Comparison of ENCODE assay signal across 1 cellular context in the genomic region with DNA sequence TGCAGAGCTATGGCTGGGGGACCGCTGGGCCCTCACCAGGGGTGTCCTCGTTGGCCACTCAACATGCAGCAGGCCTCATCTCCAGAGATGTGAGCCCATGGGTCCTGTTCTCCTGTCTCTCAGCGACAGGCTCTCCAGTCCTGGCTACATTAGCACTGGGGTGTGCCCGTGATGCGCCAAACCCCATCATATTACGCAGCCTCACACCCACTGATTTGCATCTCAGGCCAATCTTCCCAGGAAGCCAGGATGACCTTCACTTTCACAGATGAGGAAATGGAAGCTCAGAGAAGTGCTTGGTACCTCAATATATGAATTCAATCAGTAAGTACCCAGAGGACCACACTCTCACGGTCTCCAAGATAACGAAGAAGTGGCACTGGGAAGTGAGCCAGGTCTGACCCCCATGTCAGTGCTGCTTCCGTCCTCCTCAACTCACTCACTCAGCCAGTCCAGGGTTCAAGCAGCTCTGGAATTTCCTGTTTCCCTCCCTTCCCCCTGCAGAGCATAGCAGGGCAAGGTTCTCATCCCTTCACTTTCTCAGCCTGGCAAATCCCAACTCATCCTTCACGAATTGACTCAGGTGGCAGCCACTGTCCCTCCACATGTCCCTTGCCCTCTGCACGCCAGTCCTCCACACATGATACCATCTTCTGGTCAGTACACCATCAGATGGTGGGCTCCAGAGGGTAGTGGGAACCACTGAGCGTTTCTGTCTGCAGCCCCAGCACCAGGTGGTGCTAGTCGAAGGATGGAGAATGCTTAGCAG.
TF ChIP-seq lines count a peak whose summit lies in the region.

No MANE protein-coding gene starts in this region.

TF ChIP-seq in HepG2, 621 proteins besides CTCF, POLR2A, EP300 and RAD21 (continues in another document):
- no peak for TF ChIP-seq ATRX (CRISPR knock-in tag; IDR thresholded peaks at IDR 0.05; ENCODE audit: borderline replicate concordance)
- TF ChIP-seq SNAI1 (CRISPR knock-in tag; IDR thresholded peaks at IDR 0.05; ENCODE audit: borderline replicate concordance), result no peak
- TF ChIP-seq ZNF841 (CRISPR knock-in tag; IDR thresholded peaks at IDR 0.05; ENCODE audit: borderline replicate concordance), result no peak
- TF ChIP-seq ZNF766 (CRISPR knock-in tag; IDR thresholded peaks at IDR 0.05; ENCODE audit: borderline replicate concordance), result no peak
- TF ChIP-seq ELF3 (CRISPR knock-in tag; IDR thresholded peaks at IDR 0.05), result peak; percentile 59; the same call in 1 of the 2 replicates
- no peak for TF ChIP-seq ZSCAN29 (CRISPR knock-in tag; conservative IDR thresholded peaks at IDR 0.05)
- TF ChIP-seq SALL1 (CRISPR knock-in tag; IDR thresholded peaks at IDR 0.05), result peak; percentile 67
- peak; percentile 65; the same call in 1 of the 2 replicates for TF ChIP-seq AKAP8 (CRISPR knock-in tag; IDR thresholded peaks at IDR 0.05)
- TF ChIP-seq MED1 (CRISPR knock-in tag; IDR thresholded peaks at IDR 0.05), result peak; percentile 41
- TF ChIP-seq, protein P1, sequence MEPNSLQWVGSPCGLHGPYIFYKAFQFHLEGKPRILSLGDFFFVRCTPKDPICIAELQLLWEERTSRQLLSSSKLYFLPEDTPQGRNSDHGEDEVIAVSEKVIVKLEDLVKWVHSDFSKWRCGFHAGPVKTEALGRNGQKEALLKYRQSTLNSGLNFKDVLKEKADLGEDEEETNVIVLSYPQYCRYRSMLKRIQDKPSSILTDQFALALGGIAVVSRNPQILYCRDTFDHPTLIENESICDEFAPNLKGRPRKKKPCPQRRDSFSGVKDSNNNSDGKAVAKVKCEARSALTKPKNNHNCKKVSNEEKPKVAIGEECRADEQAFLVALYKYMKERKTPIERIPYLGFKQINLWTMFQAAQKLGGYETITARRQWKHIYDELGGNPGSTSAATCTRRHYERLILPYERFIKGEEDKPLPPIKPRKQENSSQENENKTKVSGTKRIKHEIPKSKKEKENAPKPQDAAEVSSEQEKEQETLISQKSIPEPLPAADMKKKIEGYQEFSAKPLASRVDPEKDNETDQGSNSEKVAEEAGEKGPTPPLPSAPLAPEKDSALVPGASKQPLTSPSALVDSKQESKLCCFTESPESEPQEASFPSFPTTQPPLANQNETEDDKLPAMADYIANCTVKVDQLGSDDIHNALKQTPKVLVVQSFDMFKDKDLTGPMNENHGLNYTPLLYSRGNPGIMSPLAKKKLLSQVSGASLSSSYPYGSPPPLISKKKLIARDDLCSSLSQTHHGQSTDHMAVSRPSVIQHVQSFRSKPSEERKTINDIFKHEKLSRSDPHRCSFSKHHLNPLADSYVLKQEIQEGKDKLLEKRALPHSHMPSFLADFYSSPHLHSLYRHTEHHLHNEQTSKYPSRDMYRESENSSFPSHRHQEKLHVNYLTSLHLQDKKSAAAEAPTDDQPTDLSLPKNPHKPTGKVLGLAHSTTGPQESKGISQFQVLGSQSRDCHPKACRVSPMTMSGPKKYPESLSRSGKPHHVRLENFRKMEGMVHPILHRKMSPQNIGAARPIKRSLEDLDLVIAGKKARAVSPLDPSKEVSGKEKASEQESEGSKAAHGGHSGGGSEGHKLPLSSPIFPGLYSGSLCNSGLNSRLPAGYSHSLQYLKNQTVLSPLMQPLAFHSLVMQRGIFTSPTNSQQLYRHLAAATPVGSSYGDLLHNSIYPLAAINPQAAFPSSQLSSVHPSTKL (CRISPR knock-in tag; IDR thresholded peaks at IDR 0.05), result 0 out of 2 replicates have a peak, but pooled peaks have one; percentile 10
- TF ChIP-seq, protein P2, sequence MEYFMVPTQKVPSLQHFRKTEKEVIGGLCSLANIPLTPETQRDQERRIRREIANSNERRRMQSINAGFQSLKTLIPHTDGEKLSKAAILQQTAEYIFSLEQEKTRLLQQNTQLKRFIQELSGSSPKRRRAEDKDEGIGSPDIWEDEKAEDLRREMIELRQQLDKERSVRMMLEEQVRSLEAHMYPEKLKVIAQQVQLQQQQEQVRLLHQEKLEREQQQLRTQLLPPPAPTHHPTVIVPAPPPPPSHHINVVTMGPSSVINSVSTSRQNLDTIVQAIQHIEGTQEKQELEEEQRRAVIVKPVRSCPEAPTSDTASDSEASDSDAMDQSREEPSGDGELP (IDR thresholded peaks at IDR 0.05; ENCODE audit: borderline replicate concordance, low read depth), result peak; percentile 22; the same call in 1 of the 2 replicates
- no peak for TF ChIP-seq ZBTB42 (CRISPR knock-in tag; IDR thresholded peaks at IDR 0.05)
- no peak for TF ChIP-seq MLLT10 (CRISPR knock-in tag; IDR thresholded peaks at IDR 0.05)
- TF ChIP-seq SNAPC2 (CRISPR knock-in tag; IDR thresholded peaks at IDR 0.05), result 0 out of 2 replicates have a peak, but pooled peaks have one; percentile 36
- TF ChIP-seq ZNF724P (CRISPR knock-in tag; IDR thresholded peaks at IDR 0.05; ENCODE audit: borderline replicate concordance), result no peak
- TF ChIP-seq, protein P3, sequence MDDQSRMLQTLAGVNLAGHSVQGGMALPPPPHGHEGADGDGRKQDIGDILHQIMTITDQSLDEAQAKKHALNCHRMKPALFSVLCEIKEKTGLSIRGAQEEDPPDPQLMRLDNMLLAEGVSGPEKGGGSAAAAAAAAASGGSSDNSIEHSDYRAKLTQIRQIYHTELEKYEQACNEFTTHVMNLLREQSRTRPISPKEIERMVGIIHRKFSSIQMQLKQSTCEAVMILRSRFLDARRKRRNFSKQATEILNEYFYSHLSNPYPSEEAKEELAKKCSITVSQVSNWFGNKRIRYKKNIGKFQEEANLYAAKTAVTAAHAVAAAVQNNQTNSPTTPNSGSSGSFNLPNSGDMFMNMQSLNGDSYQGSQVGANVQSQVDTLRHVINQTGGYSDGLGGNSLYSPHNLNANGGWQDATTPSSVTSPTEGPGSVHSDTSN (CRISPR knock-in tag; IDR thresholded peaks at IDR 0.05; ENCODE audit: borderline replicate concordance), result no peak
- no peak for TF ChIP-seq NR2F6 (IDR thresholded peaks at IDR 0.05)
- TF ChIP-seq NR2F6 (CRISPR knock-in tag; IDR thresholded peaks at IDR 0.05), result 0 out of 2 replicates have a peak, but pooled peaks have one; percentile 11
- peak; percentile 69 for TF ChIP-seq ZSCAN25 (CRISPR knock-in tag; IDR thresholded peaks at IDR 0.05)
- TF ChIP-seq ZNF17 (CRISPR knock-in tag; IDR thresholded peaks at IDR 0.05), result no peak
- peak; percentile 6; the same call in 1 of the 2 replicates for TF ChIP-seq ZFP91 (CRISPR knock-in tag; IDR thresholded peaks at IDR 0.05; ENCODE audit: borderline replicate concordance)
- TF ChIP-seq HIC2 (CRISPR knock-in tag; IDR thresholded peaks at IDR 0.05; ENCODE audit: low read depth), result peak; percentile 77; the same call in 1 of the 2 replicates
- TF ChIP-seq MEIS2 (CRISPR knock-in tag; IDR thresholded peaks at IDR 0.05), result peak; percentile 49; the same call in 1 of the 2 replicates
- peak; percentile 46; the same call in 1 of the 2 replicates for TF ChIP-seq SAP130 (CRISPR knock-in tag; IDR thresholded peaks at IDR 0.05; ENCODE audit: low read depth)
- TF ChIP-seq HNF4A (CRISPR knock-in tag; IDR thresholded peaks at IDR 0.05), result peak; percentile 61
- TF ChIP-seq, protein P4, sequence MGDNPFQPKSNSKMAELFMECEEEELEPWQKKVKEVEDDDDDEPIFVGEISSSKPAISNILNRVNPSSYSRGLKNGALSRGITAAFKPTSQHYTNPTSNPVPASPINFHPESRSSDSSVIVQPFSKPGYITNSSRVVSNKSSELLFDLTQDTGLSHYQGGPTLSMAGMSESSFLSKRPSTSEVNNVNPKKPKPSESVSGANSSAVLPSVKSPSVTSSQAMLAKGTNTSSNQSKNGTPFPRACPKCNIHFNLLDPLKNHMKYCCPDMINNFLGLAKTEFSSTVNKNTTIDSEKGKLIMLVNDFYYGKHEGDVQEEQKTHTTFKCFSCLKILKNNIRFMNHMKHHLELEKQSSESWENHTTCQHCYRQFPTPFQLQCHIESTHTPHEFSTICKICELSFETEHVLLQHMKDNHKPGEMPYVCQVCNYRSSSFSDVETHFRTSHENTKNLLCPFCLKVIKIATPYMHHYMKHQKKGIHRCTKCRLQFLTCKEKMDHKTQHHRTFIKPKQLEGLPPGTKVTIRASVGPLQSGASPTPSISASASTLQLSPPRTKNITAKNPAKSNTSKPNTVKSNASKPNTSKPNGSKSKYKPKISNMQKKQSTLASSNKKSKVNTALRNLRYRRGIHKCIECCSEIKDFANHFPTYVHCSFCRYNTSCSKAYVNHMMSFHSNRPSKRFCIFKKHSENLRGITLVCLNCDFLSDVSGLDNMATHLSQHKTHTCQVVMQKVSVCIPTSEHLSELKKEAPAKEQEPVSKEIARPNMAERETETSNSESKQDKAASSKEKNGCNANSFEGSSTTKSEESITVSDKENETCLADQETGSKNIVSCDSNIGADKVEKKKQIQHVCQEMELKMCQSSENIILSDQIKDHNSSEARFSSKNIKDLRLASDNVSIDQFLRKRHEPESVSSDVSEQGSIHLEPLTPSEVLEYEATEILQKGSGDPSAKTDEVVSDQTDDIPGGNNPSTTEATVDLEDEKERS (CRISPR knock-in tag; IDR thresholded peaks at IDR 0.05), result no peak
- no peak for TF ChIP-seq RAD51 (IDR thresholded peaks at IDR 0.05; ENCODE audit: borderline replicate concordance)
- TF ChIP-seq, protein P5, sequence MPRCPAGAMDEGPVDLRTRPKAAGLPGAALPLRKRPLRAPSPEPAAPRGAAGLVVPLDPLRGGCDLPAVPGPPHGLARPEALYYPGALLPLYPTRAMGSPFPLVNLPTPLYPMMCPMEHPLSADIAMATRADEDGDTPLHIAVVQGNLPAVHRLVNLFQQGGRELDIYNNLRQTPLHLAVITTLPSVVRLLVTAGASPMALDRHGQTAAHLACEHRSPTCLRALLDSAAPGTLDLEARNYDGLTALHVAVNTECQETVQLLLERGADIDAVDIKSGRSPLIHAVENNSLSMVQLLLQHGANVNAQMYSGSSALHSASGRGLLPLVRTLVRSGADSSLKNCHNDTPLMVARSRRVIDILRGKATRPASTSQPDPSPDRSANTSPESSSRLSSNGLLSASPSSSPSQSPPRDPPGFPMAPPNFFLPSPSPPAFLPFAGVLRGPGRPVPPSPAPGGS (CRISPR knock-in tag; IDR thresholded peaks at IDR 0.05), result 0 out of 2 replicates have a peak, but pooled peaks have one; percentile 64
- TF ChIP-seq ZSCAN31 (CRISPR knock-in tag; IDR thresholded peaks at IDR 0.05; ENCODE audit: low read depth), result no peak
- peak; percentile 23; the same call in 1 of the 2 replicates for TF ChIP-seq RARA (CRISPR knock-in tag; IDR thresholded peaks at IDR 0.05)
- 0 out of 2 replicates have a peak, but pooled peaks have one; percentile 11 for TF ChIP-seq ARID4A (CRISPR knock-in tag; IDR thresholded peaks at IDR 0.05; ENCODE audit: borderline replicate concordance)
- TF ChIP-seq MTERF4 (CRISPR knock-in tag; IDR thresholded peaks at IDR 0.05), result 0 out of 2 replicates have a peak, but pooled peaks have one; percentile 25
- TF ChIP-seq AGO2 (optimal IDR thresholded peaks at IDR 0.05; ENCODE audit: low read depth, low read length), result no peak
- peak; percentile 33; the same call in 1 of the 2 replicates for TF ChIP-seq RXRB (CRISPR knock-in tag; IDR thresholded peaks at IDR 0.05; ENCODE audit: borderline replicate concordance)
- 0 out of 2 replicates have a peak, but pooled peaks have one; percentile 42 for TF ChIP-seq SPEN (CRISPR knock-in tag; IDR thresholded peaks at IDR 0.05; ENCODE audit: low read depth)
